9 cellular contexts compared by ENCODE assay signal in the genomic region with DNA sequence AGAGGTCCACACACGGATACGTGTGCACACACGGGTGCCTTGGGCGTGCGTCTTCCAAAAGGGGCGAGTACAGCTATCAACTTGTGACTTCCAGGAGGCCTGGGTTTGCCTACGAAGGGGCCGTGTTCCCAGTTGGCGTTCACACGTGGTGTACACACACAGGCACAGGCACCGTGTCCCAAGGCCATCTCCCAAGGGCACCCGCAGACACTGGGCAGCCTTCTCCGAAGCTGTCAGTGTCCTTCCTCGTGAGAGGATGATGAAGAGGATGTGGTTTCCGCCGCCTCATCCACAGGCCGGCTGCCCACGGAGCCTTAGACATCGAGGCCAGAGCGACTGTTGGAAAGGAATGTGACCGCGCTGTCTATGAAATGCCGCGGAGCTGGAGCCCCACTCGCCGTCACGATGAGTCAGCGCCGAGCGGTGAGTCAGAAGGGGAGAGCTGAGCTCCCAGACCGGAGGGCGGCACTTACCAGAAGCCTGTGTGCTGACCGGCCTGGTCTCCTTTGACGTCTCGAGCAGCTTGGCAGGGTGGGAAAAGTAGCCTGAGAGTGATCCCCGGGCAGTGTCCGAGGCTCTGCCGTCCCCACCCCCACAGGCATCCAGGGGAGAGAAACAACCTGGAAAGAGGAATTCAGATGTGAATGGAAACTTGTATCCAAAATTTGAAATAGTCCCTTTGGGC.
DNase-seq lines count a peak whose midpoint lies in the region; ATAC-seq, FAIRE-seq and TF ChIP-seq lines count a peak whose summit lies in the region.
"Had no signal": no experiment of that assay in that cellular context is flagged by ENCODE, and none has a peak within 500 bp of the region (broad histone marks: within the 10 kb centered on the region; RNA-seq: fewer than 3 reads in every experiment).

No MANE protein-coding gene starts in this region.

- peak overlapping the region; percentile 58; the same call in 1 of the 2 replicates for H2AFZ ChIP-seq in K562 (ENCODE audit: low read depth, low read length)

- POLR2A ChIA-PET in K562 (lab: Yijun Ruan, JAX), result interaction anchor here (0.6 to 0.7 kb wide), 2 partner anchors 11 to 30 kb away, joined by 3 read pairs; no protein-coding TSS in a partner anchor

- in situ Hi-C loops in K562 (cut with MboI), result no loop called here

- peaks cover 12 to 70% of the 10 kb centered on the region in 2 experiments for H3K27me3 ChIP-seq in K562 (ENCODE audit: control insufficient read depth in 2 of 2, insufficient read depth in 2 of 2, low read length in 2 of 2)

- peak; percentile 97 for ATAC-seq in K562

- no peak for TF ChIP-seq CTCF in K562 (IDR thresholded peaks at IDR 0.05 in 2 of 3, conservative IDR thresholded peaks at IDR 0.05 in 1 of 3; ENCODE audit: insufficient read depth in 2 of 3, low read depth in 1 of 3, low read length in 3 of 3)

- peaks cover 16 to 27% of the 10 kb centered on the region in 2 experiments for H3K4me1 ChIP-seq in K562 (replicated peaks in 1 of 2; ENCODE audit: control insufficient read depth in 2 of 2, insufficient read depth in 2 of 2, low read length in 2 of 2)

- no peaks in the 10 kb centered on the region for H3K9me3 ChIP-seq in K562 (replicated peaks; ENCODE audit: control insufficient read depth, insufficient read depth, low read depth, low read length)

- peak overlapping the region; percentile 11; the same call in 2 of the 3 replicates for H3K27ac ChIP-seq in K562 (ENCODE audit: extremely low read depth, low read depth, low read length)

- peak; percentile 92 for FAIRE-seq in K562 (lab: Jason Lieb, UNC)
- no peak for FAIRE-seq in GM12892 (lab: Jason Lieb, UNC)

- no peak for TF ChIP-seq POLR2A in K562 (conservative IDR thresholded peaks at IDR 0.05)
- TF ChIP-seq POLR2A in GM12892 (IDR thresholded peaks at IDR 0.05; ENCODE audit: low read depth, low read length), result no peak

- DNase-seq in COLO829 (ENCODE audit: low spot score) (peak; percentile 65), RPMI8226 (peak; percentile 71), K562 (ENCODE audit: extremely low read depth in 1 of 4, low spot score in 3 of 4) (peak; percentile 80 to 83 (median 80)), inferior parietal cortex (ENCODE audit: extremely low spot score) (peak; percentile 42), smooth muscle cell of the brain vasculature (ENCODE audit: low read depth, low spot score) (peak; percentile 97), NCI-H446 (lab: John Stamatoyannopoulos, UW) (no peak), NCI-H1092 treated with DMSO at 0.1 percent for 48 hours (lab: John Stamatoyannopoulos, UW) (no peak), GM12892 (ENCODE audit: insufficient read length) (no peak)
- DNase-seq: naive B cell had no signal

- intact Hi-C loops in K562 (cut with micrococcal nuclease), result no loop called here

- no peaks in the 10 kb centered on the region for H3K9me1 ChIP-seq in K562 (ENCODE audit: control insufficient read depth, insufficient read depth, low read length)

- no peak for TF ChIP-seq RAD21 in K562 (CRISPR knock-in tag; conservative IDR thresholded peaks at IDR 0.05 in 1 of 2, IDR thresholded peaks at IDR 0.05 in 1 of 2)

- H3K9ac ChIP-seq in K562 (ENCODE audit: insufficient read depth in 1 of 2, low read depth in 2 of 2, low read length in 2 of 2), result peak overlapping the region in 1 of 2 experiments; percentile 10; a peak in 2 of 4 replicates

- H3K36me3 ChIP-seq in K562 (ENCODE audit: control insufficient read depth, insufficient read depth, low read length), result no peaks in the 10 kb centered on the region

- BruUV-seq in K562 (replicated peaks; lab: Mats Ljungman, UMichigan), result no TSS peak

- CTCF ChIA-PET in K562 (lab: Yijun Ruan, JAX; ENCODE audit: low intra/inter-chr PET ratio), result no interaction called here

- peak; percentile 51; the same call in 1 of the 2 replicates for TF ChIP-seq EP300 in K562 (IDR thresholded peaks at IDR 0.05; ENCODE audit: low read length)

- 0 out of 2 replicates have a peak overlapping the region, but pooled peaks have one; percentile 13 for H3K4me2 ChIP-seq in K562 (ENCODE audit: insufficient read depth, low read length)

- no peak overlapping the region for H3K4me3 ChIP-seq in K562

- no peaks in the 10 kb centered on the region for H3K79me2 ChIP-seq in K562 (ENCODE audit: control insufficient read depth, insufficient read depth, low read length)

- no peaks in the 10 kb centered on the region for H4K20me1 ChIP-seq in K562 (replicated peaks; ENCODE audit: control insufficient read depth, insufficient read depth, low read length)

- WGBS in K562 (ENCODE audit: insufficient coverage, low coverage, missing lambda C conversion rate), result 15% methylated on average over 36 of the region's 38 CpGs

TF ChIP-seq in K562, 482 proteins besides CTCF, POLR2A, EP300 and RAD21 (continues in another document):
- TF ChIP-seq NFE2 (IDR thresholded peaks at IDR 0.05; ENCODE audit: low read depth), result peak; percentile 94
- peak; percentile 59 for TF ChIP-seq HMGN3 (IDR thresholded peaks at IDR 0.05; ENCODE audit: borderline replicate concordance, extremely low read depth, insufficient read length, low read depth, low read length)
- peak; percentile 92 for TF ChIP-seq SMARCE1 (IDR thresholded peaks at IDR 0.05)
- TF ChIP-seq MAFG (tag; conservative IDR thresholded peaks at IDR 0.05), result peak; percentile 75
- TF ChIP-seq HSF4 (CRISPR knock-in tag; IDR thresholded peaks at IDR 0.05; ENCODE audit: borderline replicate concordance), result no peak
- TF ChIP-seq KDM1A (IDR thresholded peaks at IDR 0.05), result peak in 1 of 2 experiments; percentile 53; a peak in 1 of 4 replicates
- no peak; the same call in 1 of the 2 replicates for TF ChIP-seq EGR1 (conservative IDR thresholded peaks at IDR 0.05)
- peak; percentile 29 for TF ChIP-seq MEIS2 (IDR thresholded peaks at IDR 0.05; ENCODE audit: partially characterized antibody)
- TF ChIP-seq, protein P1, sequence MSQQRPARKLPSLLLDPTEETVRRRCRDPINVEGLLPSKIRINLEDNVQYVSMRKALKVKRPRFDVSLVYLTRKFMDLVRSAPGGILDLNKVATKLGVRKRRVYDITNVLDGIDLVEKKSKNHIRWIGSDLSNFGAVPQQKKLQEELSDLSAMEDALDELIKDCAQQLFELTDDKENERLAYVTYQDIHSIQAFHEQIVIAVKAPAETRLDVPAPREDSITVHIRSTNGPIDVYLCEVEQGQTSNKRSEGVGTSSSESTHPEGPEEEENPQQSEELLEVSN (IDR thresholded peaks at IDR 0.05; ENCODE audit: borderline replicate concordance in 1 of 2, extremely low read depth in 1 of 2, insufficient read depth in 1 of 2, insufficient read length in 1 of 2, low read depth in 1 of 2, low read length in 1 of 2, poor library complexity in 1 of 2, severe bottlenecking in 1 of 2), result peak; percentile 77 to 89
- no peak for TF ChIP-seq PHF20 (IDR thresholded peaks at IDR 0.05; ENCODE audit: partially characterized antibody)
- TF ChIP-seq MED1 (CRISPR knock-in tag; IDR thresholded peaks at IDR 0.05; ENCODE audit: borderline replicate concordance), result no peak
- TF ChIP-seq, protein P2, sequence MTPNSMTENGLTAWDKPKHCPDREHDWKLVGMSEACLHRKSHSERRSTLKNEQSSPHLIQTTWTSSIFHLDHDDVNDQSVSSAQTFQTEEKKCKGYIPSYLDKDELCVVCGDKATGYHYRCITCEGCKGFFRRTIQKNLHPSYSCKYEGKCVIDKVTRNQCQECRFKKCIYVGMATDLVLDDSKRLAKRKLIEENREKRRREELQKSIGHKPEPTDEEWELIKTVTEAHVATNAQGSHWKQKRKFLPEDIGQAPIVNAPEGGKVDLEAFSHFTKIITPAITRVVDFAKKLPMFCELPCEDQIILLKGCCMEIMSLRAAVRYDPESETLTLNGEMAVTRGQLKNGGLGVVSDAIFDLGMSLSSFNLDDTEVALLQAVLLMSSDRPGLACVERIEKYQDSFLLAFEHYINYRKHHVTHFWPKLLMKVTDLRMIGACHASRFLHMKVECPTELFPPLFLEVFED (CRISPR knock-in tag; conservative IDR thresholded peaks at IDR 0.05), result no peak
- no peak for TF ChIP-seq ELF1 (tag; IDR thresholded peaks at IDR 0.05)
- TF ChIP-seq MAFK (IDR thresholded peaks at IDR 0.05; ENCODE audit: low read length), result peak; percentile 85
- TF ChIP-seq LEF1 (IDR thresholded peaks at IDR 0.05), result 0 out of 2 replicates have a peak, but pooled peaks have one; percentile 43
- 0 out of 2 replicates have a peak, but pooled peaks have one; percentile 20 for TF ChIP-seq EP400 (IDR thresholded peaks at IDR 0.05)
- TF ChIP-seq ZNF589 (CRISPR knock-in tag; IDR thresholded peaks at IDR 0.05; ENCODE audit: low read depth), result peak; percentile 54; the same call in 1 of the 2 replicates
- TF ChIP-seq SMARCC2 (IDR thresholded peaks at IDR 0.05; ENCODE audit: low read depth), result peak; percentile 81; the same call in 1 of the 2 replicates
- TF ChIP-seq ZNF717 (CRISPR knock-in tag; IDR thresholded peaks at IDR 0.05), result no peak
- no peak for TF ChIP-seq FOXK2 (conservative IDR thresholded peaks at IDR 0.05 in 1 of 2, IDR thresholded peaks at IDR 0.05 in 1 of 2; ENCODE audit: low read depth in 2 of 2)
- peak; percentile 55 to 82 for TF ChIP-seq TRIM24 (IDR thresholded peaks at IDR 0.05)
- TF ChIP-seq, protein P3, sequence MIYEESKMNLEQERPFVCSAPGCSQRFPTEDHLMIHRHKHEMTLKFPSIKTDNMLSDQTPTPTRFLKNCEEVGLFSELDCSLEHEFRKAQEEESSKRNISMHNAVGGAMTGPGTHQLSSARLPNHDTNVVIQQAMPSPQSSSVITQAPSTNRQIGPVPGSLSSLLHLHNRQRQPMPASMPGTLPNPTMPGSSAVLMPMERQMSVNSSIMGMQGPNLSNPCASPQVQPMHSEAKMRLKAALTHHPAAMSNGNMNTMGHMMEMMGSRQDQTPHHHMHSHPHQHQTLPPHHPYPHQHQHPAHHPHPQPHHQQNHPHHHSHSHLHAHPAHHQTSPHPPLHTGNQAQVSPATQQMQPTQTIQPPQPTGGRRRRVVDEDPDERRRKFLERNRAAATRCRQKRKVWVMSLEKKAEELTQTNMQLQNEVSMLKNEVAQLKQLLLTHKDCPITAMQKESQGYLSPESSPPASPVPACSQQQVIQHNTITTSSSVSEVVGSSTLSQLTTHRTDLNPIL (CRISPR knock-in tag; IDR thresholded peaks at IDR 0.05), result no peak
- no peak for TF ChIP-seq NR1H2 (CRISPR knock-in tag; IDR thresholded peaks at IDR 0.05)
- TF ChIP-seq ZFX (CRISPR knock-in tag; IDR thresholded peaks at IDR 0.05), result peak; percentile 35
- peak; percentile 73; the same call in 1 of the 2 replicates for TF ChIP-seq GATAD2A (IDR thresholded peaks at IDR 0.05)
- TF ChIP-seq, protein P4, sequence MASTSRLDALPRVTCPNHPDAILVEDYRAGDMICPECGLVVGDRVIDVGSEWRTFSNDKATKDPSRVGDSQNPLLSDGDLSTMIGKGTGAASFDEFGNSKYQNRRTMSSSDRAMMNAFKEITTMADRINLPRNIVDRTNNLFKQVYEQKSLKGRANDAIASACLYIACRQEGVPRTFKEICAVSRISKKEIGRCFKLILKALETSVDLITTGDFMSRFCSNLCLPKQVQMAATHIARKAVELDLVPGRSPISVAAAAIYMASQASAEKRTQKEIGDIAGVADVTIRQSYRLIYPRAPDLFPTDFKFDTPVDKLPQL (IDR thresholded peaks at IDR 0.05; ENCODE audit: extremely low read depth, insufficient read length), result no peak

Comparison
In these comparisons a context has a peak if more than half of its experiments do, and no peak if none do; other contexts are left out.
1. DNase-seq: peak in COLO829 (single experiment), RPMI8226 (single experiment), K562 (4 of 4), inferior parietal cortex (single experiment) and smooth muscle cell of the brain vasculature (single experiment); none in NCI-H446 (0 of 2), NCI-H1092 treated with DMSO at 0.1 percent for 48 hours (single experiment) and GM12892 (single experiment).